7 cellular contexts compared by ENCODE assay signal in the genomic region with DNA sequence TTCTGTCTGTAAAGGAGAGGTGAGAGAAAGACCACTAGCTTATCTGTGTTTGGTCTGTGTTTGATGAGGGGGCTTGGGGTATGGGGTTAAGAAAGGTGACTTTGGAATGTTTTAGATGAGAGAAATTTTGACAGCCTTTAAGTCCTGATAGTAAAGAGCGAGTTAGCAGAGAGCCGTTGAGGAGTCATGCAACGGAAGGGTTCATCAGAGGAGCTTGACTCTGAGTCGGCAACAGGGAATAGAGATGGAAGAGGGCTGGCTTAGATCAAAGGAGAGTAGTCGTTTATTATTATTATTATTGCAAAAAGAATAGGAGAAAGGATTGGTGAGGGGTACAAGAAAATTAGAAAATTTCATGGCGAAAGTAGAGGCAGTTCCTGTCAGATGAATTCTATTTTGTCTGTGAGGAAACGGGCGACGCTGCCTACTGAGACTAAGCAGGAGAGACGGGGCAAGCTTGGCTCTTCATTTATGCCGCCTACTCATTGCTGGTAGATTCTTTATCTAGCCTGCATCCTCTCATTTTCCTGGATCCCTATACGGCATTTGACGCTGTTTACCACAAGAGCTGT. TPM values are rescaled to one million over a fixed set of nuclear protein-coding genes. Genes with fewer than 3 reads are reported as not detected.
A peak's percentile ranks its signal among the peaks of the same experiment; 100 is the strongest.
DNase-seq lines count a peak whose midpoint lies in the region; ATAC-seq, FAIRE-seq and TF ChIP-seq lines count a peak whose summit lies in the region.

No MANE protein-coding gene starts in this region.

- 62 to 65% methylated on average over 11 to 13 of the region's 13 CpGs for WGBS in mesodermal cell (ENCODE audit: insufficient coverage in 2 of 2), 2 experiments

- H3K4me3 ChIP-seq in LNCaP clone FGC (ENCODE audit: low read depth, low read length) (peak overlapping the region; percentile 61), bronchial epithelial cell (ENCODE audit: low read depth, low read length) (peak overlapping the region; percentile 55), mesodermal cell (ENCODE audit: extremely low read depth, insufficient read depth, low read length, poor library complexity, severe bottlenecking) (peak overlapping the region; percentile 62)

- no peak for TF ChIP-seq CTCF in LNCaP clone FGC (IDR thresholded peaks at IDR 0.05; ENCODE audit: control insufficient read depth, extremely low read depth, insufficient read depth)
- TF ChIP-seq CTCF in bronchial epithelial cell (IDR thresholded peaks at IDR 0.05; ENCODE audit: insufficient read depth, low read length, severe bottlenecking): no peak

- DNase-seq in LNCaP clone FGC (ENCODE audit: low read depth): no peak
- DNase-seq in bronchial epithelial cell (ENCODE audit: low read depth): peak; percentile 16
- DNase-seq in activated gamma-delta T cell treated with Interleukin-2 at 50 U/mL for 16 hours: no peak
- no peak for DNase-seq in middle frontal gyrus (ENCODE audit: extremely low spot score, low spot score)

- no peaks in the 10 kb centered on the region for H3K4me1 ChIP-seq in mesodermal cell (ENCODE audit: control insufficient read depth, insufficient read depth, low read length, poor library complexity, severe bottlenecking)

- no peaks in the 10 kb centered on the region for H3K36me3 ChIP-seq in bronchial epithelial cell (ENCODE audit: control insufficient read depth, insufficient read depth, low read length)
- H3K36me3 ChIP-seq in mesodermal cell (ENCODE audit: control insufficient read depth, insufficient read depth, low read length): peaks cover 4% of the 10 kb centered on the region

- no peak for FAIRE-seq in bronchial epithelial cell (lab: Jason Lieb, UNC)

- peak; percentile 17 for ATAC-seq in GM19351 (IDR thresholded peaks at IDR 0.05; ENCODE audit: unreplicated experiment)
- ATAC-seq in HG02840 (IDR thresholded peaks at IDR 0.05; ENCODE audit: low FRiP score, unreplicated experiment): no peak

- H3K27ac ChIP-seq in mesodermal cell (ENCODE audit: low read depth, low read length, severe bottlenecking): no peak overlapping the region

- H3K9me3 ChIP-seq in mesodermal cell (ENCODE audit: control insufficient read depth, low read length): no peaks in the 10 kb centered on the region

- no peaks in the 10 kb centered on the region for H3K27me3 ChIP-seq in bronchial epithelial cell (ENCODE audit: control insufficient read depth, insufficient read depth, low read length)

RNA-seq across cellular contexts. Expression of a gene that starts 0.5 kb away (rescaled TPM):
- total RNA-seq in bronchial epithelial cell: 21.5 and 23.2 TPM in 2 replicates
- polyA plus RNA-seq in mesodermal cell (2013, experiment 1 of 2): 55.9 TPM
- 59.5 TPM for polyA plus RNA-seq in mesodermal cell (2013, experiment 2 of 2)
